Comparison of ENCODE assay signal across 3 cellular contexts in genomic region chr16:6629110-6629509, GRCh38.
"Had no signal": no experiment of that assay in that cellular context is flagged by ENCODE, and none has a peak within 500 bp of the region (broad histone marks: within the 10 kb centered on the region; RNA-seq: fewer than 3 reads in every experiment).

No MANE protein-coding gene starts in this region.

- H3K4me3 ChIP-seq: GM12878 had no signal

- DNase-seq: GDM1, GF-D8 had no signal
